24 cellular contexts compared by ENCODE assay signal in the genomic region with DNA sequence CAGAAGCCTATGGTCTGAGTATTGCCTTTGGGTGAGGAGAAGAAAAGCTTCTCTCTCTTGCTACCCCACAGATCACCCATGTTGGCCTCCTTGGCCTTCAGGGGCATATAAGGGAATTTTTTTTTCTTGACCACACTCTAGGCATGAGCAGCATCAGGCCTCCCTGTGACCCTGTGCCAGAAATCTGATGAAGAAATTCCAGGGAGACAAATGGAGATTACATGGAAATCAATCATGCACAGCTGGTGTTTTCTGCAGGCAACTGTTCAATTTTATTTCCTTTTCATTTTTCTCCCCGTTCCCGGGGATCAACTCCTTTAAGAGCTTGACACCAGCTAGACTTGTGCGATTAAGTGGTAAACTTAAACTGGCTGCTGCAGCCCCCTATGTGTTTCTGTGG. TPM values are rescaled to one million over a fixed set of nuclear protein-coding genes. Genes with fewer than 3 reads are reported as not detected.
DNase-seq lines count a peak whose midpoint lies in the region; ATAC-seq and TF ChIP-seq lines count a peak whose summit lies in the region.
"Had no signal": no experiment of that assay in that cellular context is flagged by ENCODE, and none has a peak within 500 bp of the region (broad histone marks: within the 10 kb centered on the region; RNA-seq: fewer than 3 reads in every experiment).

No MANE protein-coding gene starts in this region.

- POLR2A ChIA-PET in T-cell (lab: Charles Lee), result interaction anchor here in 1 of 2 donors (0.7 kb wide), 1 partner anchor 39 kb away, joined by 3 read pairs; no protein-coding TSS in a partner anchor

- no peak overlapping the region for H2AFZ ChIP-seq in fibroblast of lung (ENCODE audit: low read length)

- no peak overlapping the region for H3K4me3 ChIP-seq in fibroblast of lung (replicated peaks in 1 of 4; ENCODE audit: control extremely low read depth in 1 of 4, insufficient read depth in 1 of 4, low read depth in 3 of 4, low read length in 4 of 4)
- H3K4me3 ChIP-seq: SJSA1 had no signal

- no peak overlapping the region for H3K4me2 ChIP-seq in fibroblast of lung (ENCODE audit: extremely low read depth, insufficient read depth, low read length)

- H4K20me1 ChIP-seq in fibroblast of lung (ENCODE audit: control insufficient read depth, extremely low read depth, insufficient read depth, low read length), result no peaks in the 10 kb centered on the region

- H3K9me3 ChIP-seq in fibroblast of lung (ENCODE audit: control insufficient read depth, insufficient read depth, low read depth, low read length), result no peaks in the 10 kb centered on the region
- H3K9me3 ChIP-seq: BE2C, SJSA1 had no signal

- DNase-seq in GM03348 (ENCODE audit: low spot score) (peak; percentile 21), fibroblast of lung (ENCODE audit: low read depth in 2 of 2) (peak; percentile 8 to 37), nephron progenitor cell (no peak), NCI-H1694 treated with DMSO at 0.1 percent for 48 hours (lab: John Stamatoyannopoulos, UW) (no peak), NCI-H2196 treated with DMSO at 0.1 percent for 48 hours (lab: John Stamatoyannopoulos, UW; ENCODE audit: unreplicated experiment) (no peak), HuH-7 (ENCODE audit: low spot score) (no peak), T-cell (no peak)
- DNase-seq: ACHN; BE2C; CD4-positive, CD25-positive, alpha-beta regulatory T cell; COR-L47; DMS 273 treated with DMSO at 0.1 percent for 48 hours; GDM1; HCEC 1CT; KBM-7; NCI-H1105 treated with DMSO at 0.1 percent for 48 hours; NCI-H1694; NCI-H2107; NCI-H226; NCI-H524 treated with DMSO at 0.1 percent for 48 hours; PC-3; RPMI8226 had no signal

- CTCF ChIA-PET in T-cell (lab: Charles Lee), result no interaction called here

- no peaks in the 10 kb centered on the region for H3K27me3 ChIP-seq in fibroblast of lung (ENCODE audit: control insufficient read depth, insufficient read depth, low read length)
- H3K27me3 ChIP-seq: SJSA1 had no signal

- H3K79me2 ChIP-seq in fibroblast of lung (ENCODE audit: control insufficient read depth, insufficient read depth, low read length), result no peaks in the 10 kb centered on the region

- H3K27me3 Mint-ChIP-seq in nephron progenitor cell (ENCODE audit: low read depth, poor library complexity) (no peaks in the 10 kb centered on the region), T-cell (no peaks in the 10 kb centered on the region)
- H3K27me3 Mint-ChIP-seq: CD4-positive, CD25-positive, alpha-beta regulatory T cell had no signal

- ATAC-seq in SK-N-SH treated with all-trans-retinoic acid at 6 μM for 48 hours, result peak; percentile 36; the same call in 2 of the 3 replicates
- no peak for ATAC-seq in T-cell (replicated peaks in 1 of 4)
- ATAC-seq: PC-3 had no signal

- H3K27ac ChIP-seq in fibroblast of lung (ENCODE audit: insufficient read depth, low read length), result no peak overlapping the region
- H3K27ac ChIP-seq: SJSA1 had no signal

- H3K27ac Mint-ChIP-seq in nephron progenitor cell, result peak overlapping the region; percentile 50
- H3K27ac Mint-ChIP-seq in T-cell, result no peak overlapping the region

- H3K4me3 Mint-ChIP-seq in nephron progenitor cell (no peak overlapping the region), T-cell (no peak overlapping the region)
- H3K4me3 Mint-ChIP-seq: CD4-positive, CD25-positive, alpha-beta regulatory T cell had no signal

- no peak overlapping the region for H3K9ac ChIP-seq in fibroblast of lung (ENCODE audit: insufficient read depth, low read length)

- H3K36me3 ChIP-seq in fibroblast of lung (ENCODE audit: control insufficient read depth, insufficient read depth, low read length), result no peaks in the 10 kb centered on the region
- H3K36me3 ChIP-seq: BE2C, SJSA1 had no signal

- H3K36me3 Mint-ChIP-seq in nephron progenitor cell (ENCODE audit: low read depth), result peaks cover 29% of the 10 kb centered on the region
- peaks cover 46% of the 10 kb centered on the region for H3K36me3 Mint-ChIP-seq in T-cell

- no peaks in the 10 kb centered on the region for H3K4me1 ChIP-seq in fibroblast of lung (ENCODE audit: control insufficient read depth, extremely low read depth, insufficient read depth, low read length)
- H3K4me1 ChIP-seq: BE2C, SJSA1 had no signal

- TF ChIP-seq CTCF in fibroblast of lung (conservative IDR thresholded peaks at IDR 0.05 in 1 of 2, IDR thresholded peaks at IDR 0.05 in 1 of 2; ENCODE audit: low read depth in 1 of 2, low read length in 2 of 2), result no peak
- no peak for TF ChIP-seq CTCF in nephron progenitor cell (IDR thresholded peaks at IDR 0.05)

- H3K9me3 Mint-ChIP-seq in nephron progenitor cell, result peaks cover 14% of the 10 kb centered on the region
- peaks cover 11 to 12% (median 11%) of the 10 kb centered on the region in 3 donors for H3K9me3 Mint-ChIP-seq in T-cell

- H3K4me1 Mint-ChIP-seq in nephron progenitor cell (peaks cover under 1% of the 10 kb centered on the region), T-cell (peaks cover 14 to 21% (median 21%) of the 10 kb centered on the region in 3 donors)

TF ChIP-seq in SK-N-SH treated with all-trans-retinoic acid at 6 μM for 48 hours, 23 proteins besides CTCF, POLR2A, EP300 and RAD21:
- TF ChIP-seq CSDC2 (CRISPR knock-in tag; IDR thresholded peaks at IDR 0.05), result no peak
- TF ChIP-seq, protein P1, sequence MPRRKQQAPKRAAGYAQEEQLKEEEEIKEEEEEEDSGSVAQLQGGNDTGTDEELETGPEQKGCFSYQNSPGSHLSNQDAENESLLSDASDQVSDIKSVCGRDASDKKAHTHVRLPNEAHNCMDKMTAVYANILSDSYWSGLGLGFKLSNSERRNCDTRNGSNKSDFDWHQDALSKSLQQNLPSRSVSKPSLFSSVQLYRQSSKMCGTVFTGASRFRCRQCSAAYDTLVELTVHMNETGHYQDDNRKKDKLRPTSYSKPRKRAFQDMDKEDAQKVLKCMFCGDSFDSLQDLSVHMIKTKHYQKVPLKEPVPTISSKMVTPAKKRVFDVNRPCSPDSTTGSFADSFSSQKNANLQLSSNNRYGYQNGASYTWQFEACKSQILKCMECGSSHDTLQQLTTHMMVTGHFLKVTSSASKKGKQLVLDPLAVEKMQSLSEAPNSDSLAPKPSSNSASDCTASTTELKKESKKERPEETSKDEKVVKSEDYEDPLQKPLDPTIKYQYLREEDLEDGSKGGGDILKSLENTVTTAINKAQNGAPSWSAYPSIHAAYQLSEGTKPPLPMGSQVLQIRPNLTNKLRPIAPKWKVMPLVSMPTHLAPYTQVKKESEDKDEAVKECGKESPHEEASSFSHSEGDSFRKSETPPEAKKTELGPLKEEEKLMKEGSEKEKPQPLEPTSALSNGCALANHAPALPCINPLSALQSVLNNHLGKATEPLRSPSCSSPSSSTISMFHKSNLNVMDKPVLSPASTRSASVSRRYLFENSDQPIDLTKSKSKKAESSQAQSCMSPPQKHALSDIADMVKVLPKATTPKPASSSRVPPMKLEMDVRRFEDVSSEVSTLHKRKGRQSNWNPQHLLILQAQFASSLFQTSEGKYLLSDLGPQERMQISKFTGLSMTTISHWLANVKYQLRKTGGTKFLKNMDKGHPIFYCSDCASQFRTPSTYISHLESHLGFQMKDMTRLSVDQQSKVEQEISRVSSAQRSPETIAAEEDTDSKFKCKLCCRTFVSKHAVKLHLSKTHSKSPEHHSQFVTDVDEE (CRISPR knock-in tag; IDR thresholded peaks at IDR 0.05), result no peak
- no peak for TF ChIP-seq TCF4 (CRISPR knock-in tag; IDR thresholded peaks at IDR 0.05; ENCODE audit: borderline replicate concordance)
- no peak for TF ChIP-seq ZNF70 (CRISPR knock-in tag; IDR thresholded peaks at IDR 0.05)
- no peak for TF ChIP-seq TOX (CRISPR knock-in tag; IDR thresholded peaks at IDR 0.05; ENCODE audit: borderline replicate concordance)
- no peak for TF ChIP-seq ESRRG (CRISPR knock-in tag; IDR thresholded peaks at IDR 0.05)
- TF ChIP-seq PPARA (CRISPR knock-in tag; IDR thresholded peaks at IDR 0.05; ENCODE audit: borderline replicate concordance), result no peak
- TF ChIP-seq, protein P2, sequence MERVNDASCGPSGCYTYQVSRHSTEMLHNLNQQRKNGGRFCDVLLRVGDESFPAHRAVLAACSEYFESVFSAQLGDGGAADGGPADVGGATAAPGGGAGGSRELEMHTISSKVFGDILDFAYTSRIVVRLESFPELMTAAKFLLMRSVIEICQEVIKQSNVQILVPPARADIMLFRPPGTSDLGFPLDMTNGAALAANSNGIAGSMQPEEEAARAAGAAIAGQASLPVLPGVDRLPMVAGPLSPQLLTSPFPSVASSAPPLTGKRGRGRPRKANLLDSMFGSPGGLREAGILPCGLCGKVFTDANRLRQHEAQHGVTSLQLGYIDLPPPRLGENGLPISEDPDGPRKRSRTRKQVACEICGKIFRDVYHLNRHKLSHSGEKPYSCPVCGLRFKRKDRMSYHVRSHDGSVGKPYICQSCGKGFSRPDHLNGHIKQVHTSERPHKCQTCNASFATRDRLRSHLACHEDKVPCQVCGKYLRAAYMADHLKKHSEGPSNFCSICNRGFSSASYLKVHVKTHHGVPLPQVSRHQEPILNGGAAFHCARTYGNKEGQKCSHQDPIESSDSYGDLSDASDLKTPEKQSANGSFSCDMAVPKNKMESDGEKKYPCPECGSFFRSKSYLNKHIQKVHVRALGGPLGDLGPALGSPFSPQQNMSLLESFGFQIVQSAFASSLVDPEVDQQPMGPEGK (CRISPR knock-in tag; IDR thresholded peaks at IDR 0.05; ENCODE audit: borderline replicate concordance), result no peak
- TF ChIP-seq, protein P3, sequence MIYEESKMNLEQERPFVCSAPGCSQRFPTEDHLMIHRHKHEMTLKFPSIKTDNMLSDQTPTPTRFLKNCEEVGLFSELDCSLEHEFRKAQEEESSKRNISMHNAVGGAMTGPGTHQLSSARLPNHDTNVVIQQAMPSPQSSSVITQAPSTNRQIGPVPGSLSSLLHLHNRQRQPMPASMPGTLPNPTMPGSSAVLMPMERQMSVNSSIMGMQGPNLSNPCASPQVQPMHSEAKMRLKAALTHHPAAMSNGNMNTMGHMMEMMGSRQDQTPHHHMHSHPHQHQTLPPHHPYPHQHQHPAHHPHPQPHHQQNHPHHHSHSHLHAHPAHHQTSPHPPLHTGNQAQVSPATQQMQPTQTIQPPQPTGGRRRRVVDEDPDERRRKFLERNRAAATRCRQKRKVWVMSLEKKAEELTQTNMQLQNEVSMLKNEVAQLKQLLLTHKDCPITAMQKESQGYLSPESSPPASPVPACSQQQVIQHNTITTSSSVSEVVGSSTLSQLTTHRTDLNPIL (CRISPR knock-in tag; IDR thresholded peaks at IDR 0.05; ENCODE audit: low read depth), result no peak
- TF ChIP-seq ZFP3 (CRISPR knock-in tag; IDR thresholded peaks at IDR 0.05), result no peak
- TF ChIP-seq GLIS3 (CRISPR knock-in tag; IDR thresholded peaks at IDR 0.05), result no peak
- no peak for TF ChIP-seq ISL1 (CRISPR knock-in tag; IDR thresholded peaks at IDR 0.05)
- TF ChIP-seq ZNF565 (CRISPR knock-in tag; conservative IDR thresholded peaks at IDR 0.05; ENCODE audit: low read depth), result no peak
- TF ChIP-seq ZNF8 (CRISPR knock-in tag; IDR thresholded peaks at IDR 0.05), result no peak
- TF ChIP-seq ZC3H10 (CRISPR knock-in tag; IDR thresholded peaks at IDR 0.05), result no peak

RNA-seq across cellular contexts. Expression of a gene that starts 59.3 kb away (rescaled TPM):
- total RNA-seq in fibroblast of lung, result 16.2 and 18.3 TPM in 2 replicates
- 35.8 and 48.5 TPM in 2 replicates for polyA plus RNA-seq in fibroblast of lung
- 37.1 and 37.9 TPM in 2 replicates for polyA plus RNA-seq in fibroblast of lung (2012)
- 51.9 and 108 TPM in 2 replicates for polyA minus RNA-seq in fibroblast of lung (ENCODE audit: low replicate concordance)
- 10 to 100 TPM; 26.9 to 62.7 (median 40.8) TPM for total RNA-seq in T-cell

Comparison
In these comparisons a context has a peak if more than half of its experiments do, and no peak if none do; other contexts are left out.
1. DNase-seq: peak in GM03348 (single experiment) and fibroblast of lung (2 of 2); none in nephron progenitor cell (single experiment), NCI-H1694 treated with DMSO at 0.1 percent for 48 hours (single experiment), NCI-H2196 treated with DMSO at 0.1 percent for 48 hours (single experiment), HuH-7 (single experiment) and T-cell (0 of 34).